2 cellular contexts compared by ENCODE assay signal in genomic region chr9:135349212-135349962, GRCh38.
TF ChIP-seq lines count a peak whose summit lies in the region.

No MANE protein-coding gene starts in this region.

TF ChIP-seq in GM23338, 12 proteins besides CTCF, POLR2A, EP300 and RAD21 (continued from another document):
- TF ChIP-seq REST (IDR thresholded peaks at IDR 0.05; ENCODE audit: unreplicated experiment), result no peak
- TF ChIP-seq ZNF114 (CRISPR knock-in tag; IDR thresholded peaks at IDR 0.05), result no peak
- TF ChIP-seq EZH2 (IDR thresholded peaks at IDR 0.05; ENCODE audit: low read depth, unreplicated experiment), result no peak
- TF ChIP-seq ZNF331 (CRISPR knock-in tag; IDR thresholded peaks at IDR 0.05; ENCODE audit: low read depth), result no peak
- TF ChIP-seq STAT1 (IDR thresholded peaks at IDR 0.05; ENCODE audit: unreplicated experiment), result no peak
- no peak for TF ChIP-seq NANOG (IDR thresholded peaks at IDR 0.05; ENCODE audit: borderline replicate concordance)
- no peak for TF ChIP-seq POLR2AphosphoS5 (IDR thresholded peaks at IDR 0.05; ENCODE audit: low read depth)
- TF ChIP-seq JUNB (IDR thresholded peaks at IDR 0.05; ENCODE audit: unreplicated experiment), result no peak

TF ChIP-seq in H1, 55 proteins besides CTCF, POLR2A, EP300 and RAD21 (continued from another document):
- TF ChIP-seq CHD7 (IDR thresholded peaks at IDR 0.05; ENCODE audit: insufficient replicate concordance, low read length), result no peak
- TF ChIP-seq FOSL1 (IDR thresholded peaks at IDR 0.05; ENCODE audit: insufficient read depth, low read depth, low read length), result no peak
- TF ChIP-seq RFX5 (IDR thresholded peaks at IDR 0.05; ENCODE audit: borderline replicate concordance, low read depth, low read length), result no peak
